Comparison of ENCODE assay signal across 25 cellular contexts in genomic region chr1:231611111-231611510, GRCh38. TPM values are rescaled to one million over a fixed set of nuclear protein-coding genes. Genes with fewer than 3 reads are reported as not detected.
DNase-seq lines count a peak whose midpoint lies in the region; TF ChIP-seq lines count a peak whose summit lies in the region.
"Had no signal": no experiment of that assay in that cellular context is flagged by ENCODE, and none has a peak within 500 bp of the region (broad histone marks: within the 10 kb centered on the region; RNA-seq: fewer than 3 reads in every experiment).

No MANE protein-coding gene starts in this region.

- no peaks in the 10 kb centered on the region for H3K36me3 ChIP-seq in Karpas-422 (ENCODE audit: insufficient read depth, low read length)
- H3K36me3 ChIP-seq: BE2C, gastroesophageal sphincter, tibial artery had no signal

- H3K27me3 Mint-ChIP-seq in T-helper 1 cell treated with Interleukin-12 subunit alpha and Interleukin-12 subunit beta and Interleukin-4 antibody, amounts not matched to agents 30 μg/mL and 1 μg/mL, for 36 hours (ENCODE audit: low read depth): peaks cover 15% of the 10 kb centered on the region
- no peaks in the 10 kb centered on the region for H3K27me3 Mint-ChIP-seq in CD14-positive monocyte (ENCODE audit: low read depth in 3 of 3)
- H3K27me3 Mint-ChIP-seq in dendritic cell treated with granulocyte-macrophage colony-stimulating factor and Interleukin-4, amounts not matched to agents 40 ng/mL and 50 ng/mL, for 4 days: no peaks in the 10 kb centered on the region
- H3K27me3 Mint-ChIP-seq: activated naive CD4-positive, alpha-beta T cell treated with anti-CD3 and anti-CD28 coated beads, Interleukin-2, amount 50 U/mL, for 24 hours had no signal

- H3K9me2 ChIP-seq in Karpas-422 (replicated peaks; ENCODE audit: insufficient read depth, low read length): no peaks in the 10 kb centered on the region

- peaks cover 22% of the 10 kb centered on the region for H3K9me3 Mint-ChIP-seq in T-helper 1 cell treated with Interleukin-12 subunit alpha and Interleukin-12 subunit beta and Interleukin-4 antibody, amounts not matched to agents 30 μg/mL and 1 μg/mL, for 36 hours
- peaks cover 0 to 7% (median 4%) of the 10 kb centered on the region in 7 donors for H3K9me3 Mint-ChIP-seq in CD14-positive monocyte
- H3K9me3 Mint-ChIP-seq in dendritic cell treated with granulocyte-macrophage colony-stimulating factor and Interleukin-4, amounts not matched to agents 40 ng/mL and 50 ng/mL, for 4 days: peaks cover 11% of the 10 kb centered on the region
- H3K9me3 Mint-ChIP-seq: activated naive CD4-positive, alpha-beta T cell treated with anti-CD3 and anti-CD28 coated beads, Interleukin-2, amount 50 U/mL, for 24 hours had no signal

- H3K27me3 ChIP-seq in Karpas-422 (ENCODE audit: low read length): no peaks in the 10 kb centered on the region
- H3K27me3 ChIP-seq: BE2C, gastroesophageal sphincter, tibial artery had no signal

- DNase-seq in T-helper 1 cell (no peak), CD14-positive monocyte (ENCODE audit: low spot score) (no peak), Karpas-422 (peak; percentile 69), GF-D8 (lab: John Stamatoyannopoulos, UW) (no peak), ureter (ENCODE audit: low spot score) (no peak), GM10266 (ENCODE audit: extremely low spot score) (no peak)
- DNase-seq: activated CD4-positive, alpha-beta T cell treated with anti-CD3 and anti-CD28 coated beads, Interleukin-2, amount 50 U/mL, for 4 hours; aorta; BE2C; Calu3; effector CD4-positive, alpha-beta T cell; GM23248; NCI-H1092; NCI-H1694; nucleus accumbens; PC-3; T-helper 9 cell; tibial artery had no signal

- H3K4me1 ChIP-seq in Karpas-422 (ENCODE audit: low read length): peaks cover 63% of the 10 kb centered on the region
- H3K4me1 ChIP-seq: gastroesophageal sphincter, tibial artery had no signal

- no peaks in the 10 kb centered on the region for H3K79me2 ChIP-seq in Karpas-422 (ENCODE audit: low read length)

- H3K9ac ChIP-seq in Karpas-422 (ENCODE audit: low read length): 0 out of 2 replicates have a peak overlapping the region, but pooled peaks have one; percentile 19
- H3K9ac ChIP-seq: GM23248 had no signal

- TF ChIP-seq CTCF in CD14-positive monocyte (IDR thresholded peaks at IDR 0.05): no peak
- TF ChIP-seq CTCF in GM10266 (IDR thresholded peaks at IDR 0.05; ENCODE audit: control insufficient read depth, insufficient read depth, low read depth, missing control alignments): no peak

- H4K20me1 ChIP-seq in Karpas-422 (ENCODE audit: insufficient read depth, low read depth, low read length): no peaks in the 10 kb centered on the region

- H3K4me1 Mint-ChIP-seq in T-helper 1 cell treated with Interleukin-12 subunit alpha and Interleukin-12 subunit beta and Interleukin-4 antibody, amounts not matched to agents 30 μg/mL and 1 μg/mL, for 36 hours (ENCODE audit: low read depth): peaks cover 54% of the 10 kb centered on the region
- H3K4me1 Mint-ChIP-seq in CD14-positive monocyte: peaks cover 86% of the 10 kb centered on the region
- H3K4me1 Mint-ChIP-seq in dendritic cell treated with granulocyte-macrophage colony-stimulating factor and Interleukin-4, amounts not matched to agents 40 ng/mL and 50 ng/mL, for 4 days (ENCODE audit: low read depth): peaks cover 80% of the 10 kb centered on the region
- H3K4me1 Mint-ChIP-seq: WTC11 had no signal

- H3K36me3 Mint-ChIP-seq in T-helper 1 cell treated with Interleukin-12 subunit alpha and Interleukin-12 subunit beta and Interleukin-4 antibody, amounts not matched to agents 30 μg/mL and 1 μg/mL, for 36 hours (ENCODE audit: low read depth): peaks cover 23% of the 10 kb centered on the region
- no peaks in the 10 kb centered on the region for H3K36me3 Mint-ChIP-seq in CD14-positive monocyte
- H3K36me3 Mint-ChIP-seq in dendritic cell treated with granulocyte-macrophage colony-stimulating factor and Interleukin-4, amounts not matched to agents 40 ng/mL and 50 ng/mL, for 4 days (ENCODE audit: low read depth): no peaks in the 10 kb centered on the region
- H3K36me3 Mint-ChIP-seq: WTC11 had no signal

- no peak overlapping the region for H3K27ac ChIP-seq in Karpas-422 (ENCODE audit: low read length)
- H3K27ac ChIP-seq: gastroesophageal sphincter, GM23248, tibial artery had no signal

- intact Hi-C loops in CD14-positive monocyte (cut with micrococcal nuclease): no loop called here
- intact Hi-C loops in dendritic cell treated with granulocyte-macrophage colony-stimulating factor and Interleukin-4, amounts not matched to agents 40 ng/mL and 50 ng/mL, for 4 days (cut with micrococcal nuclease): loop anchor here (2.0 to 5.0 kb wide), 2 partner anchors 16 to 166 kb away; partner anchors contain the start of gene DISC1

- H3K27ac Mint-ChIP-seq in T-helper 1 cell treated with Interleukin-12 subunit alpha and Interleukin-12 subunit beta and Interleukin-4 antibody, amounts not matched to agents 30 μg/mL and 1 μg/mL, for 36 hours: peak overlapping the region; percentile 90
- H3K27ac Mint-ChIP-seq in CD14-positive monocyte: peak overlapping the region in 5 of 7 donors; percentile 19 to 87 (median 70)
- peak overlapping the region; percentile 56 for H3K27ac Mint-ChIP-seq in dendritic cell treated with granulocyte-macrophage colony-stimulating factor and Interleukin-4, amounts not matched to agents 40 ng/mL and 50 ng/mL, for 4 days
- H3K27ac Mint-ChIP-seq: mesothelial cell of epicardium, progenitor cell of endocrine pancreas, WTC11 had no signal

- H3K4me2 ChIP-seq in Karpas-422 (ENCODE audit: low read depth, low read length, poor library complexity, severe bottlenecking): peak overlapping the region; percentile 88

- H2AFZ ChIP-seq in Karpas-422 (ENCODE audit: low read length): no peak overlapping the region
- H2AFZ ChIP-seq: GM23248 had no signal

- no peaks in the 10 kb centered on the region for H3K9me3 ChIP-seq in Karpas-422 (ENCODE audit: low read length)
- H3K9me3 ChIP-seq: BE2C, tibial artery had no signal

- 0 out of 2 replicates have a peak overlapping the region, but pooled peaks have one; percentile 1 for H3K4me3 ChIP-seq in Karpas-422 (ENCODE audit: low read length)
- H3K4me3 ChIP-seq: gastroesophageal sphincter, GM23248, tibial artery had no signal

- H3K4me3 Mint-ChIP-seq in T-helper 1 cell treated with Interleukin-12 subunit alpha and Interleukin-12 subunit beta and Interleukin-4 antibody, amounts not matched to agents 30 μg/mL and 1 μg/mL, for 36 hours: no peak overlapping the region
- no peak overlapping the region for H3K4me3 Mint-ChIP-seq in CD14-positive monocyte
- H3K4me3 Mint-ChIP-seq in dendritic cell treated with granulocyte-macrophage colony-stimulating factor and Interleukin-4, amounts not matched to agents 40 ng/mL and 50 ng/mL, for 4 days: no peak overlapping the region
- H3K4me3 Mint-ChIP-seq: activated naive CD4-positive, alpha-beta T cell treated with anti-CD3 and anti-CD28 coated beads, Interleukin-2, amount 50 U/mL, for 24 hours; mesothelial cell of epicardium; WTC11 had no signal

RNA-seq across cellular contexts. Expression of gene DISC1, which starts 15.5 kb away (rescaled TPM):
- polyA plus RNA-seq in CD14-positive monocyte: 1 to 10 TPM; 5.5 to 5.8 TPM
- 4.3 and 6.4 TPM in 2 replicates for total RNA-seq in Karpas-422 (2014; rRNA removed; shearing (Covaris generic); ENCODE audit: low replicate concordance)
- 9.6 TPM for total RNA-seq in ureter
